In genomic region chr3:27467545-27467944, GRCh38 we compare ENCODE assay signal across 8 cellular contexts. TPM values are rescaled to one million over a fixed set of nuclear protein-coding genes. Genes with fewer than 3 reads are reported as not detected.
A peak's percentile ranks its signal among the peaks of the same experiment; 100 is the strongest.
DNase-seq lines count a peak whose midpoint lies in the region; ATAC-seq and TF ChIP-seq lines count a peak whose summit lies in the region.

No MANE protein-coding gene starts in this region.

- CTCF ChIA-PET in T-cell (lab: Charles Lee) = interaction anchor here (0.6 to 2.5 kb wide), 15 partner anchors 9 to 858 kb away, joined by 3 to 15 read pairs (median 3); partner anchors contain the start of gene SLC4A7 (in 1 of the 2)

- H3K4me3 Mint-ChIP-seq in T-cell = no peak overlapping the region

- H3K4me1 Mint-ChIP-seq in T-cell = peaks cover 20 to 45% (median 32%) of the 10 kb centered on the region in 3 donors

- DNase-seq in Right ventricle myocardium inferior (ENCODE audit: missing footprints) (no peak), cardiac septum (ENCODE audit: low spot score) (no peak), HT-29 (ENCODE audit: low spot score) (peak; percentile 54), T-cell (peak in 1 of 34 experiments; percentile 15), foreskin melanocyte (peak; percentile 30), retinal pigment epithelial cell (ENCODE audit: low read depth) (no peak), SK-N-DZ (ENCODE audit: low spot score) (no peak)

- POLR2A ChIA-PET in T-cell (lab: Charles Lee) = interaction anchor here in 1 of 2 donors (0.6 kb wide), 2 partner anchors 115 to 165 kb away, joined by 3 to 4 read pairs; no protein-coding TSS in a partner anchor

- intact Hi-C loops in Right ventricle myocardium inferior (cut with DNase I) = loop anchor here (1.0 kb wide), 1 partner anchor 155 kb away; no protein-coding TSS in a partner anchor
- intact Hi-C loops in cardiac septum (cut with DNase I) = loop anchor here (5.0 kb wide), 1 partner anchor 155 kb away; no protein-coding TSS in a partner anchor

- H3K27ac Mint-ChIP-seq in T-cell = no peak overlapping the region

- no peaks in the 10 kb centered on the region for H3K9me3 Mint-ChIP-seq in T-cell

- H3K4me3 ChIP-seq in retinal pigment epithelial cell (ENCODE audit: low read length) = no peak overlapping the region

- no peaks in the 10 kb centered on the region for H3K27me3 Mint-ChIP-seq in T-cell

- ATAC-seq in Right ventricle myocardium inferior = peak; percentile 64
- peak; percentile 86 for ATAC-seq in GM21529 (IDR thresholded peaks at IDR 0.05; ENCODE audit: unreplicated experiment)
- peak; percentile 75 to 92 (median 84) for ATAC-seq in T-cell (replicated peaks in 1 of 4)

- peak; percentile 60 for TF ChIP-seq CTCF in retinal pigment epithelial cell (conservative IDR thresholded peaks at IDR 0.05; ENCODE audit: low read depth, low read length)

- peaks cover 6% of the 10 kb centered on the region for H3K36me3 Mint-ChIP-seq in T-cell

RNA-seq across cellular contexts. Expression of gene SLC4A7, which starts 16.6 kb away (rescaled TPM):
- total RNA-seq in Right ventricle myocardium inferior (13.1 TPM), cardiac septum (13.5 TPM), T-cell (10 to 100 TPM; 47.4 to 66.4 (median 55.5) TPM)
- total RNA-seq in HT-29 (2014; rRNA removed; shearing (Covaris generic)) = 12.7 and 19.6 TPM in 2 replicates
- 44.7 and 50.1 TPM in 2 replicates for polyA plus RNA-seq in SK-N-DZ (2014; cell fraction: cytosol; rRNA removed)
- 67.4 and 70.9 TPM in 2 replicates for polyA plus RNA-seq in SK-N-DZ (2014; cell fraction: nucleus; rRNA removed)

Comparison
In these comparisons a context has a peak if more than half of its experiments do, and no peak if none do; other contexts are left out.
1. DNase-seq: peak in HT-29 (single experiment) and foreskin melanocyte (single experiment); none in Right ventricle myocardium inferior (single experiment), cardiac septum (single experiment), retinal pigment epithelial cell (single experiment) and SK-N-DZ (single experiment).
2. Peak in every context shown above with its lines, with median percentiles within 50 percentile points of each other: ATAC-seq.